Comparison of ENCODE assay signal across 13 cellular contexts in genomic region chr10:23338155-23338828, GRCh38. TPM values are rescaled to one million over a fixed set of nuclear protein-coding genes. Genes with fewer than 3 reads are reported as not detected.
DNase-seq lines count a peak whose midpoint lies in the region; ATAC-seq, FAIRE-seq and TF ChIP-seq lines count a peak whose summit lies in the region.
"Had no signal": no experiment of that assay in that cellular context is flagged by ENCODE, and none has a peak within 500 bp of the region (broad histone marks: within the 10 kb centered on the region; RNA-seq: fewer than 3 reads in every experiment).

No MANE protein-coding gene starts in this region.

- H3K4me3 ChIP-seq in brain microvascular endothelial cell (ENCODE audit: low read depth, low read length) (no peak overlapping the region), left lung (no peak overlapping the region)

- FAIRE-seq in GM12891 (lab: Jason Lieb, UNC), result no peak

- no peak for ATAC-seq in left lung
- ATAC-seq: natural killer cell had no signal

- H3K4me1 ChIP-seq in left lung, result no peaks in the 10 kb centered on the region

- TF ChIP-seq CTCF in brain microvascular endothelial cell (IDR thresholded peaks at IDR 0.05; ENCODE audit: low read depth, low read length, missing control alignments) (peak; percentile 46), left lung (IDR thresholded peaks at IDR 0.05) (no peak)

- DNase-seq in GM03348 (ENCODE audit: low spot score) (peak; percentile 19), HT1080 (ENCODE audit: low read depth) (peak; percentile 54), brain microvascular endothelial cell (peak; percentile 66), mucosa of gallbladder (ENCODE audit: low spot score) (peak; percentile 34), GM12891 (ENCODE audit: insufficient read length, low spot score) (no peak), DMS114 treated with DMSO at 0.1 percent for 48 hours (lab: John Stamatoyannopoulos, UW; ENCODE audit: unreplicated experiment) (no peak), left lung (no peak)
- DNase-seq: activated CD4-positive, CD25-positive, alpha-beta regulatory T cell; activated gamma-delta T cell treated with Interleukin-2 at 50 U/mL for 16 hours; DMS79; MV-4-11; natural killer cell; stimulated activated naive CD4-positive, alpha-beta T cell had no signal

- H3K27ac ChIP-seq in brain microvascular endothelial cell (peak overlapping the region; percentile 24), left lung (no peak overlapping the region)

- H3K9me3 ChIP-seq in left lung, result no peaks in the 10 kb centered on the region

- in situ Hi-C loops in brain microvascular endothelial cell (cut with HindIII; ENCODE audit: low pct_ligation_motif_present, low sequenced_read_pairs), result no loop called here

- TF ChIP-seq POLR2A in GM12891 (IDR thresholded peaks at IDR 0.05; ENCODE audit: low read depth, low read length), result no peak

- H3K27me3 ChIP-seq in brain microvascular endothelial cell (replicated peaks), result no peaks in the 10 kb centered on the region
- H3K27me3 ChIP-seq in left lung, result peaks cover 0 to 12% of the 10 kb centered on the region in 2 donors

- intact Hi-C loops in left lung (cut with DNase I), result no loop called here

- H3K36me3 ChIP-seq in brain microvascular endothelial cell (replicated peaks), result no peaks in the 10 kb centered on the region
- no peaks in the 10 kb centered on the region for H3K36me3 ChIP-seq in left lung

TF ChIP-seq in GM12891, 5 proteins besides CTCF, POLR2A, EP300 and RAD21:
- TF ChIP-seq POU2F2 (IDR thresholded peaks at IDR 0.05; ENCODE audit: low read depth, low read length) (no peak), SPI1 (IDR thresholded peaks at IDR 0.05; ENCODE audit: low read depth, low read length) (no peak), POLR2AphosphoS5 (IDR thresholded peaks at IDR 0.05; ENCODE audit: low read depth, low read length) (no peak), PAX5 (IDR thresholded peaks at IDR 0.05; ENCODE audit: insufficient read depth, low read length, severe bottlenecking) (no peak), TAF1 (IDR thresholded peaks at IDR 0.05; ENCODE audit: low read depth, low read length) (no peak)
TF ChIP-seq in GM12891: peak in this region for 0.

RNA-seq across cellular contexts. Expression of gene C10orf67, which starts 6.3 kb away (rescaled TPM):
- 0.10 and 0.50 TPM in 2 replicates for total RNA-seq in HT1080 (2014; rRNA removed; shearing (Covaris generic))
- polyA plus RNA-seq in HT1080 (2015; cell fraction: cytosol; rRNA removed), result 0.20 and 0.29 TPM in 2 replicates
- 0.27 and 0.37 TPM in 2 replicates for polyA plus RNA-seq in HT1080 (2015; cell fraction: nucleus; rRNA removed)
- total RNA-seq in mucosa of gallbladder, result 0.14 TPM
- polyA plus RNA-seq in GM12891 (2012; ENCODE audit: low read depth, missing spikeins), result not detected
- under 1 TPM; 0.68 to 0.93 TPM for total RNA-seq in left lung
- total RNA-seq: natural killer cell had no signal

Comparison
In these comparisons a context has a peak if more than half of its experiments do, and no peak if none do; other contexts are left out.
1. DNase-seq: peak in GM03348 (single experiment), HT1080 (single experiment), brain microvascular endothelial cell (single experiment) and mucosa of gallbladder (single experiment); none in GM12891 (single experiment), DMS114 treated with DMSO at 0.1 percent for 48 hours (single experiment) and left lung (0 of 2).